10 cellular contexts compared by ENCODE assay signal in genomic region chr5:169706758-169707450, GRCh38.
DNase-seq lines count a peak whose midpoint lies in the region; ATAC-seq and TF ChIP-seq lines count a peak whose summit lies in the region.
"Had no signal": no experiment of that assay in that cellular context is flagged by ENCODE, and none has a peak within 500 bp of the region (broad histone marks: within the 10 kb centered on the region; RNA-seq: fewer than 3 reads in every experiment).

No MANE protein-coding gene starts in this region.

- peak overlapping the region; percentile 32 for H3K4me2 ChIP-seq in HCT116 (ENCODE audit: low read length)

- no peak overlapping the region for H2AFZ ChIP-seq in HCT116 (ENCODE audit: low read depth, low read length, poor library complexity, severe bottlenecking)

- TF ChIP-seq RAD21 in HCT116 (IDR thresholded peaks at IDR 0.05; ENCODE audit: low read depth) = no peak

- ATAC-seq in HCT116 = peak; percentile 57; the same call in 1 of the 2 replicates

- intact Hi-C loops in HCT116 (cut with micrococcal nuclease) = loop anchor here (10.0 kb wide), 1 partner anchor 478 kb away; no protein-coding TSS in a partner anchor

- CTCF ChIA-PET in HCT116 (lab: Charles Lee) = no interaction called here

- DNase-seq in AG10803 (ENCODE audit: low read depth) (peak; percentile 67), HCT116 (ENCODE audit: low read depth, low spot score) (no peak), adipocyte (ENCODE audit: low read depth) (peak; percentile 63), kidney epithelial cell (ENCODE audit: low read depth) (peak; percentile 67), RPMI8226 (no peak), NCI-H526 (lab: John Stamatoyannopoulos, UW) (no peak), NCI-H2171 (lab: John Stamatoyannopoulos, UW) (no peak)
- DNase-seq in stimulated activated CD4-positive, alpha-beta T cell treated with anti-CD3 and anti-CD28 coated beads, Interleukin-2, amount 100 ng/mL, for 24 hours = no peak
- DNase-seq: activated naive CD4-positive, alpha-beta T cell treated with Interleukin-2 at 50 U/mL for 16 hours; left ventricle myocardium inferior had no signal

- H3K27me3 ChIP-seq in HCT116 (ENCODE audit: insufficient read depth, low read length) = 0 out of 2 replicates have a peak, but pooled peaks cover 8% of the 10 kb centered on the region
- no peaks in the 10 kb centered on the region for H3K27me3 ChIP-seq in adipocyte (replicated peaks; ENCODE audit: control insufficient read depth, insufficient read depth, low read length)
- no peaks in the 10 kb centered on the region for H3K27me3 ChIP-seq in kidney epithelial cell (ENCODE audit: control insufficient read depth, insufficient read depth, low read length)

- POLR2A ChIA-PET in HCT116 (lab: Charles Lee) = no interaction called here

- TF ChIP-seq CTCF in AG10803 (conservative IDR thresholded peaks at IDR 0.05; ENCODE audit: low read length) = no peak
- TF ChIP-seq CTCF in HCT116 (IDR thresholded peaks at IDR 0.05 in 2 of 3, conservative IDR thresholded peaks at IDR 0.05 in 1 of 3; ENCODE audit: borderline replicate concordance in 1 of 3, insufficient read depth in 1 of 3, low read depth in 2 of 3, low read length in 2 of 3) = no peak
- TF ChIP-seq CTCF in kidney epithelial cell (IDR thresholded peaks at IDR 0.05; ENCODE audit: insufficient read depth, low read length, poor library complexity, severe bottlenecking) = no peak

- H3K27ac ChIP-seq in HCT116 (ENCODE audit: low read depth, low read length) = no peak overlapping the region
- H3K27ac ChIP-seq: left ventricle myocardium inferior had no signal

- no peak for TF ChIP-seq POLR2A in HCT116 (IDR thresholded peaks at IDR 0.05; ENCODE audit: borderline replicate concordance, extremely low read depth, insufficient read depth, insufficient read length)

- no peaks in the 10 kb centered on the region for H3K9me3 ChIP-seq in HCT116 (ENCODE audit: control insufficient read depth in 1 of 2, insufficient read depth in 1 of 2, low read depth in 1 of 2, low read length in 2 of 2)
- H3K9me3 ChIP-seq in adipocyte (ENCODE audit: control insufficient read depth, low read length) = no peaks in the 10 kb centered on the region
- H3K9me3 ChIP-seq: left ventricle myocardium inferior had no signal

- no TSS peak for BruUV-seq in HCT116 (replicated peaks; lab: Mats Ljungman, UMichigan)

- H3K4me1 ChIP-seq in HCT116 (ENCODE audit: control insufficient read depth in 1 of 2, insufficient read depth in 2 of 2, low read length in 2 of 2) (peaks cover 0 to 10% of the 10 kb centered on the region in 2 experiments; a peak in 2 of 4 replicates), adipocyte (ENCODE audit: control insufficient read depth, insufficient read depth, low read length) (peaks cover 19% of the 10 kb centered on the region)
- H3K4me1 ChIP-seq: left ventricle myocardium inferior had no signal

- no peaks in the 10 kb centered on the region for H3K79me2 ChIP-seq in HCT116 (ENCODE audit: insufficient read depth, low read length)

- H3K9me2 ChIP-seq in HCT116 (ENCODE audit: insufficient read depth) = no peaks in the 10 kb centered on the region

- no peaks in the 10 kb centered on the region for H4K20me1 ChIP-seq in HCT116 (ENCODE audit: insufficient read depth)

- H3K36me3 ChIP-seq in HCT116 (ENCODE audit: control insufficient read depth in 1 of 2, insufficient read depth in 2 of 2, low read length in 2 of 2) (no peaks in the 10 kb centered on the region), adipocyte (ENCODE audit: control insufficient read depth, insufficient read depth, low read length, severe bottlenecking) (no peaks in the 10 kb centered on the region), kidney epithelial cell (ENCODE audit: control insufficient read depth, insufficient read depth, low read length) (no peaks in the 10 kb centered on the region)
- H3K36me3 ChIP-seq: left ventricle myocardium inferior had no signal

- H3K9ac ChIP-seq in HCT116 (ENCODE audit: low read length) = no peak overlapping the region
- H3K9ac ChIP-seq in adipocyte (ENCODE audit: low read length) = no peak overlapping the region

- RAD21 ChIA-PET in HCT116 (lab: Charles Lee; ENCODE audit: low non-redundant PET in 1 of 2, low total read pairs in 2 of 2, uncharacterized antibody in 2 of 2, unreplicated experiment in 2 of 2) = no interaction called here

- H3K4me3 ChIP-seq in AG10803 (ENCODE audit: low read length) = no peak overlapping the region
- H3K4me3 ChIP-seq in HCT116 (replicated peaks in 1 of 2; ENCODE audit: low read depth in 1 of 2, low read length in 2 of 2) = no peak overlapping the region
- H3K4me3 ChIP-seq in adipocyte (ENCODE audit: low read length) = peak overlapping the region; percentile 21
- H3K4me3 ChIP-seq in kidney epithelial cell (ENCODE audit: low read depth, low read length) = no peak overlapping the region
- H3K4me3 ChIP-seq: left ventricle myocardium inferior had no signal

TF ChIP-seq in HCT116, 20 proteins besides CTCF, POLR2A, EP300 and RAD21:
- TF ChIP-seq ZFX (IDR thresholded peaks at IDR 0.05) (no peak), REST (IDR thresholded peaks at IDR 0.05; ENCODE audit: low read depth) (no peak), TCF7L2 (IDR thresholded peaks at IDR 0.05; ENCODE audit: borderline replicate concordance, extremely low read depth, insufficient read depth, insufficient read length) (no peak), MAX (IDR thresholded peaks at IDR 0.05) (no peak), ZNF274 (IDR thresholded peaks at IDR 0.05; ENCODE audit: low read depth, low read length) (no peak), EZH2 (IDR thresholded peaks at IDR 0.05) (no peak), CEBPB (IDR thresholded peaks at IDR 0.05; ENCODE audit: low read depth) (no peak), CBX3 (IDR thresholded peaks at IDR 0.05; ENCODE audit: low read depth) (no peak), SRF (IDR thresholded peaks at IDR 0.05; ENCODE audit: low read depth) (no peak), FOSL1 (IDR thresholded peaks at IDR 0.05; ENCODE audit: low read depth) (no peak), SIN3A (IDR thresholded peaks at IDR 0.05; ENCODE audit: low read depth) (no peak), SP1 (IDR thresholded peaks at IDR 0.05; ENCODE audit: low read depth) (no peak), ELF1 (IDR thresholded peaks at IDR 0.05; ENCODE audit: borderline replicate concordance, low read depth) (no peak), EZH2phosphoT487 (IDR thresholded peaks at IDR 0.05; ENCODE audit: borderline replicate concordance) (no peak), POLR2AphosphoS5 (IDR thresholded peaks at IDR 0.05; ENCODE audit: low read depth, low read length) (no peak)
- TF ChIP-seq, protein P1, sequence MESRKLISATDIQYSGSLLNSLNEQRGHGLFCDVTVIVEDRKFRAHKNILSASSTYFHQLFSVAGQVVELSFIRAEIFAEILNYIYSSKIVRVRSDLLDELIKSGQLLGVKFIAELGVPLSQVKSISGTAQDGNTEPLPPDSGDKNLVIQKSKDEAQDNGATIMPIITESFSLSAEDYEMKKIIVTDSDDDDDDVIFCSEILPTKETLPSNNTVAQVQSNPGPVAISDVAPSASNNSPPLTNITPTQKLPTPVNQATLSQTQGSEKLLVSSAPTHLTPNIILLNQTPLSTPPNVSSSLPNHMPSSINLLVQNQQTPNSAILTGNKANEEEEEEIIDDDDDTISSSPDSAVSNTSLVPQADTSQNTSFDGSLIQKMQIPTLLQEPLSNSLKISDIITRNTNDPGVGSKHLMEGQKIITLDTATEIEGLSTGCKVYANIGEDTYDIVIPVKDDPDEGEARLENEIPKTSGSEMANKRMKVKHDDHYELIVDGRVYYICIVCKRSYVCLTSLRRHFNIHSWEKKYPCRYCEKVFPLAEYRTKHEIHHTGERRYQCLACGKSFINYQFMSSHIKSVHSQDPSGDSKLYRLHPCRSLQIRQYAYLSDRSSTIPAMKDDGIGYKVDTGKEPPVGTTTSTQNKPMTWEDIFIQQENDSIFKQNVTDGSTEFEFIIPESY (IDR thresholded peaks at IDR 0.05; ENCODE audit: extremely low read depth, insufficient replicate concordance, low read length) = no peak
TF ChIP-seq in HCT116: peak in this region for 0.

Comparison
In these comparisons a context has a peak if more than half of its experiments do, and no peak if none do; other contexts are left out.
1. DNase-seq: peak in AG10803 (single experiment), adipocyte (single experiment) and kidney epithelial cell (single experiment); none in HCT116 (single experiment), stimulated activated CD4-positive, alpha-beta T cell treated with anti-CD3 and anti-CD28 coated beads, Interleukin-2, amount 100 ng/mL, for 24 hours (0 of 2), RPMI8226 (single experiment), NCI-H526 (0 of 2) and NCI-H2171 (single experiment).